In the genomic region with DNA sequence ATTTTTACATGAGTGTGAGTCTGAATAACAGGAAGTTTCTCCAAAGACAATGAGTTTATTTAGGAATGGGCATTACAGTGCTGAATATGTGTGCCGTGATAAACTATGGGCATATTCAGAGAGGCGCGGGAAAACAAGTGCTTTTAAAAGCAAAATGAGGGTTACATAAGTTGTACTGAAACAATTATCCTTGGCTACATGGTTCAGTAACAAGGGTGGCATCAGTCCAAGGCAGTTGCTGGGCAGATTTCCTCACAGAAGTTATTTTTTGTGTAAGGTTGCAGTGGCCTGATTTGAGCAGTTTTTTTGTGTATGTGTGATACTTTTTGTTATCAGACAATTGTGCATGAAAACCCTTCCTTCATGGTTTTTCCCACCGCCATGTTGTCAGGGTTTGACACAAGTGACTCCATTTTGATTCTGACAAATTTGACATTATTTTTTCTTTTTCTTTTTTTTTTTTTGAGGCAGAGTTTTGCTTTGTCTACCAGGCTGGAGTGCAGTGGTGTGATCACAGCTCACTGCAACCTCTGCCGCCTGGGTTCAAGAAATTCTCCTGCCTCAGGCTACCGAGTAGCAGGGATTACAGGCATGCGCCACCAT, we compare ENCODE assay signal across 17 cellular contexts. TPM values are rescaled to one million over a fixed set of nuclear protein-coding genes. Genes with fewer than 3 reads are reported as not detected.
A peak's percentile ranks its signal among the peaks of the same experiment; 100 is the strongest.
DNase-seq lines count a peak whose midpoint lies in the region; ATAC-seq, FAIRE-seq and TF ChIP-seq lines count a peak whose summit lies in the region.
"Had no signal": no experiment of that assay in that cellular context is flagged by ENCODE, and none has a peak within 500 bp of the region (broad histone marks: within the 10 kb centered on the region; RNA-seq: fewer than 3 reads in every experiment).

No MANE protein-coding gene starts in this region.

- no peak for TF ChIP-seq EP300 in HepG2 (IDR thresholded peaks at IDR 0.05; ENCODE audit: low read depth in 2 of 2, low read length in 2 of 2)
- TF ChIP-seq EP300 in HepG2 (CRISPR knock-in tag; IDR thresholded peaks at IDR 0.05; ENCODE audit: borderline replicate concordance), result no peak

- no peak overlapping the region for H3K4me3 ChIP-seq in HepG2 (replicated peaks in 1 of 3; ENCODE audit: insufficient read depth in 1 of 3, low read depth in 2 of 3, low read length in 3 of 3)
- no peak overlapping the region for H3K4me3 ChIP-seq in upper lobe of right lung
- H3K4me3 ChIP-seq: SJSA1 had no signal

- H3K27me3 ChIP-seq in HepG2 (ENCODE audit: control insufficient read depth in 1 of 2, insufficient read depth in 2 of 2, low read length in 2 of 2) (peaks cover 0 to 7% of the 10 kb centered on the region in 2 experiments; a peak in 1 of 5 replicates), upper lobe of right lung (no peaks in the 10 kb centered on the region)
- H3K27me3 ChIP-seq: SJSA1 had no signal

- no peak for TF ChIP-seq RAD21 in HepG2 (CRISPR knock-in tag; IDR thresholded peaks at IDR 0.05)

- TF ChIP-seq CTCF in HepG2 (CRISPR knock-in tag; IDR thresholded peaks at IDR 0.05) (no peak), upper lobe of right lung (IDR thresholded peaks at IDR 0.05) (no peak)

- TF ChIP-seq POLR2A in HepG2 (IDR thresholded peaks at IDR 0.05; ENCODE audit: insufficient read depth in 1 of 2, low read depth in 2 of 2, low read length in 2 of 2), result no peak

- no peak overlapping the region for H3K9ac ChIP-seq in HepG2 (ENCODE audit: insufficient read depth, low read depth, low read length)

- intact Hi-C loops in HepG2 (cut with micrococcal nuclease; ENCODE audit: unreplicated experiment) (no loop called here), upper lobe of right lung (cut with DNase I) (no loop called here)

- H3K4me2 ChIP-seq in HepG2 (ENCODE audit: low read depth, low read length), result no peak overlapping the region

- H3K9me3 ChIP-seq in HepG2 (ENCODE audit: low read length), result no peaks in the 10 kb centered on the region
- H3K9me3 ChIP-seq in upper lobe of right lung, result no peaks in the 10 kb centered on the region
- H3K9me3 ChIP-seq: SJSA1 had no signal

- DNase-seq in AG20443 (ENCODE audit: low spot score) (peak; percentile 49), NCI-H2171 treated with DMSO at 0.1 percent for 48 hours (lab: John Stamatoyannopoulos, UW) (peak; percentile 40), dermis microvascular lymphatic vessel endothelial cell (ENCODE audit: low read depth in 2 of 2) (peak; percentile 60 to 67), HepG2 (ENCODE audit: low spot score) (no peak), upper lobe of right lung (no peak)
- DNase-seq: activated CD8-positive, alpha-beta T cell treated with anti-CD3 and anti-CD28 coated beads for 36 hours; activated effector memory CD4-positive, alpha-beta T cell treated with Interleukin-2 at 50 U/mL for 16 hours; AML-193; KG1; NCI-H146; NK-92 treated with Interleukin-12 subunit alpha and Interleukin-12 subunit beta, amount 100 ng/mL, for 24 hours; posterior cingulate gyrus had no signal

- BruUV-seq in HepG2 (replicated peaks; lab: Mats Ljungman, UMichigan), result no TSS peak

- in situ Hi-C loops in HepG2 (cut with HindIII; ENCODE audit: extremely low pct_ligation_motif_present, low pct_unique_long_range_greater_than_20kb), result no loop called here

- H3K4me1 ChIP-seq in HepG2 (ENCODE audit: insufficient read depth, low read length), result peaks cover 9% of the 10 kb centered on the region
- H3K4me1 ChIP-seq in upper lobe of right lung, result peaks cover 5% of the 10 kb centered on the region

- H3K27ac ChIP-seq in HepG2 (ENCODE audit: extremely low read length, insufficient read depth, low read length) (no peak overlapping the region), upper lobe of right lung (no peak overlapping the region)
- H3K27ac ChIP-seq: SJSA1 had no signal

- no peak overlapping the region for H2AFZ ChIP-seq in HepG2 (ENCODE audit: low read length)

- POLR2A ChIA-PET in HepG2 (lab: Yijun Ruan, JAX), result no interaction called here

- no peaks in the 10 kb centered on the region for H4K20me1 ChIP-seq in HepG2 (ENCODE audit: insufficient read depth, low read length)

- ATAC-seq in HepG2 (no peak), GM21619 (IDR thresholded peaks at IDR 0.05; ENCODE audit: unreplicated experiment) (no peak), upper lobe of right lung (no peak), HG03139 (IDR thresholded peaks at IDR 0.05; ENCODE audit: unreplicated experiment) (no peak), HG02973 (IDR thresholded peaks at IDR 0.05; ENCODE audit: unreplicated experiment) (no peak)
- ATAC-seq: activated CD8-positive, alpha-beta T cell treated with anti-CD3 and anti-CD28 coated beads for 36 hours had no signal

- CTCF ChIA-PET in HepG2 (lab: Yijun Ruan, JAX; ENCODE audit: low intra/inter-chr PET ratio, low total read pairs), result no interaction called here

- FAIRE-seq in HepG2 (lab: Jason Lieb, UNC), result no peak
- FAIRE-seq: urothelium cell line had no signal

- 81% methylated on average over 7 of the region's 7 CpGs for WGBS in HepG2 (ENCODE audit: low lambda C conversion rate)

- no peaks in the 10 kb centered on the region for H3K79me2 ChIP-seq in HepG2 (ENCODE audit: insufficient read depth, low read length)

- H3K36me3 ChIP-seq in HepG2 (replicated peaks in 1 of 2; ENCODE audit: control insufficient read depth in 1 of 2, insufficient read depth in 2 of 2, low read length in 2 of 2) (no peaks in the 10 kb centered on the region), upper lobe of right lung (no peaks in the 10 kb centered on the region)
- H3K36me3 ChIP-seq: SJSA1 had no signal

TF ChIP-seq in HepG2, 621 proteins besides CTCF, POLR2A, EP300 and RAD21:
- TF ChIP-seq ZNF180 (CRISPR knock-in tag; IDR thresholded peaks at IDR 0.05; ENCODE audit: borderline replicate concordance, low read depth) (no peak), RFX5 (IDR thresholded peaks at IDR 0.05; ENCODE audit: low read depth, low read length) (peak; percentile 86), ZSCAN30 (CRISPR knock-in tag; IDR thresholded peaks at IDR 0.05) (no peak)

RNA-seq across cellular contexts. Expression of gene PXDC1, which starts 22.3 kb away (rescaled TPM):
- total RNA-seq in dermis microvascular lymphatic vessel endothelial cell, result 60.5 and 71.8 TPM in 2 replicates
- 28.6 and 32.4 TPM in 2 replicates for total RNA-seq in HepG2 (2016; rRNA removed; fragmentation: Illumina TruSeq; extraction: Trizol)
- total RNA-seq in HepG2 (2016; cell fraction: cytosol; rRNA removed; fragmentation: Illumina TruSeq; extraction: Trizol; ENCODE audit: low read depth), result 21.2 and 24.5 TPM in 2 replicates
- total RNA-seq in HepG2 (2016; cell fraction: insoluble cytoplasmic fraction; rRNA removed; fragmentation: Illumina TruSeq; extraction: Trizol), result 22.4 and 30.7 TPM in 2 replicates
- 51.6 and 61.1 TPM in 2 replicates for total RNA-seq in HepG2 (2016; cell fraction: membrane; rRNA removed; fragmentation: Illumina TruSeq; extraction: Trizol)
- total RNA-seq in HepG2 (2016; cell fraction: nucleus; rRNA removed; fragmentation: Illumina TruSeq; extraction: Trizol), result 21.9 and 23.1 TPM in 2 replicates
- 34.7 and 36.2 TPM in 2 replicates for polyA plus RNA-seq in HepG2 (2011; rRNA removed)
- polyA plus RNA-seq in HepG2 (2011; cell fraction: cytosol; rRNA removed), result 22.9 and 28.7 TPM in 2 replicates
- polyA plus RNA-seq in HepG2 (2011; cell fraction: nucleus; rRNA removed), result 25.6 and 30.8 TPM in 2 replicates
- polyA plus RNA-seq in HepG2 (2012), result 41.2 and 50.7 TPM in 2 replicates
- polyA plus RNA-seq in HepG2 (2016; cell fraction: cytosol; fragmentation: Illumina TruSeq; extraction: Trizol; ENCODE audit: low read depth), result 23.8 and 29.3 TPM in 2 replicates
- 31.8 and 38.3 TPM in 2 replicates for polyA plus RNA-seq in HepG2 (2016; cell fraction: insoluble cytoplasmic fraction; fragmentation: Illumina TruSeq; extraction: Trizol; ENCODE audit: low read depth)
- 53.7 and 59.4 TPM in 2 replicates for polyA plus RNA-seq in HepG2 (2016; cell fraction: membrane; fragmentation: Illumina TruSeq; extraction: Trizol; ENCODE audit: low read depth)
- polyA plus RNA-seq in HepG2 (2016; cell fraction: nucleus; fragmentation: Illumina TruSeq; extraction: Trizol; ENCODE audit: insufficient read depth, low read depth), result 39.1 and 43.2 TPM in 2 replicates
- 3.0 and 49.7 TPM in 2 replicates for polyA minus RNA-seq in HepG2 (2011; rRNA and poly(A)+ RNA removed; ENCODE audit: low replicate concordance)
- polyA minus RNA-seq in HepG2 (2011; cell fraction: cytosol; rRNA and poly(A)+ RNA removed), result 24.8 and 27.3 TPM in 2 replicates
- polyA minus RNA-seq in HepG2 (2011; cell fraction: nucleus; rRNA and poly(A)+ RNA removed), result 11.2 and 12.4 TPM in 2 replicates
- total RNA-seq in upper lobe of right lung, result 70.8 TPM

Comparison
In these comparisons a context has a peak if more than half of its experiments do, and no peak if none do; other contexts are left out.
1. DNase-seq: peak in AG20443 (single experiment), NCI-H2171 treated with DMSO at 0.1 percent for 48 hours (single experiment) and dermis microvascular lymphatic vessel endothelial cell (2 of 2); none in HepG2 (single experiment) and upper lobe of right lung (single experiment).